ENCODE assay signal across 17 cellular contexts in genomic region chr1:194477908-194478307, GRCh38.
DNase-seq lines count a peak whose midpoint lies in the region; ATAC-seq lines count a peak whose summit lies in the region.
"Had no signal": no experiment of that assay in that cellular context is flagged by ENCODE, and none has a peak within 500 bp of the region (broad histone marks: within the 10 kb centered on the region; RNA-seq: fewer than 3 reads in every experiment).

No MANE protein-coding gene starts in this region.

- POLR2A ChIA-PET in CD8-positive, alpha-beta memory T cell (lab: Charles Lee) = no interaction called here
- POLR2A ChIA-PET in activated CD4-positive, alpha-beta T cell treated with anti-CD3 and anti-CD28 coated beads for 36 hours (lab: Charles Lee) = no interaction called here

- DNase-seq in NOMO-1 treated with DMSO at 0.1 percent for 48 hours (lab: John Stamatoyannopoulos, UW; ENCODE audit: unreplicated experiment) (peak; percentile 38), NOMO-1 treated with dmso at 0.1 percent for 144 hours (lab: John Stamatoyannopoulos, UW; ENCODE audit: unreplicated experiment) (no peak), naive B cell (peak; percentile 17), RPMI8226 (no peak)
- DNase-seq in CD8-positive, alpha-beta memory T cell = no peak
- DNase-seq in activated CD4-positive, alpha-beta T cell treated with anti-CD3 and anti-CD28 coated beads for 36 hours = no peak
- DNase-seq: activated CD8-positive, alpha-beta T cell treated with anti-CD3 and anti-CD28 coated beads, Interleukin-2, amount 10 ng/mL, durations not matched to agents 7 days and 5 days; activated naive CD8-positive, alpha-beta T cell treated with anti-CD3 and anti-CD28 coated beads, Interleukin-2, amount 10 ng/mL, durations not matched to agents 7 days and 5 days; NCI-H1048; NCI-H82; stimulated activated CD8-positive, alpha-beta memory T cell treated with anti-CD3 and anti-CD28 coated beads, Interleukin-4, amount 100 ng/mL, for 48 hours had no signal

- H3K27me3 Mint-ChIP-seq in naive B cell = no peaks in the 10 kb centered on the region
- H3K27me3 Mint-ChIP-seq in CD8-positive, alpha-beta memory T cell = no peaks in the 10 kb centered on the region
- H3K27me3 Mint-ChIP-seq in activated CD4-positive, alpha-beta T cell treated with anti-CD3 and anti-CD28 coated beads for 36 hours = no peaks in the 10 kb centered on the region
- H3K27me3 Mint-ChIP-seq: activated naive CD8-positive, alpha-beta T cell treated with anti-CD3 and anti-CD28 coated beads, Interleukin-2, amount 10 ng/mL, durations not matched to agents 7 days and 5 days had no signal

- H3K27ac ChIP-seq in CD8-positive, alpha-beta memory T cell (ENCODE audit: low read depth, low read length) = no peak overlapping the region
- H3K27ac ChIP-seq: 22Rv1, HL-60, skin epidermis had no signal

- H3K9me3 Mint-ChIP-seq in naive B cell = no peaks in the 10 kb centered on the region
- no peaks in the 10 kb centered on the region for H3K9me3 Mint-ChIP-seq in CD8-positive, alpha-beta memory T cell
- H3K9me3 Mint-ChIP-seq in activated CD4-positive, alpha-beta T cell treated with anti-CD3 and anti-CD28 coated beads for 36 hours (ENCODE audit: low read depth) = no peaks in the 10 kb centered on the region
- H3K9me3 Mint-ChIP-seq: activated naive CD8-positive, alpha-beta T cell treated with anti-CD3 and anti-CD28 coated beads, Interleukin-2, amount 10 ng/mL, durations not matched to agents 7 days and 5 days; nephron had no signal

- intact Hi-C loops in activated CD4-positive, alpha-beta T cell treated with anti-CD3 and anti-CD28 coated beads for 36 hours (cut with DNase I, micrococcal nuclease) = no loop called here

- H3K27ac Mint-ChIP-seq in naive B cell = no peak overlapping the region
- H3K27ac Mint-ChIP-seq in CD8-positive, alpha-beta memory T cell = no peak overlapping the region
- H3K27ac Mint-ChIP-seq in activated CD4-positive, alpha-beta T cell treated with anti-CD3 and anti-CD28 coated beads for 36 hours = no peak overlapping the region
- H3K27ac Mint-ChIP-seq: activated CD8-positive, alpha-beta T cell treated with anti-CD3 and anti-CD28 coated beads, Interleukin-2, amount 10 ng/mL, durations not matched to agents 7 days and 5 days; activated naive CD8-positive, alpha-beta T cell treated with anti-CD3 and anti-CD28 coated beads, Interleukin-2, amount 10 ng/mL, durations not matched to agents 7 days and 5 days; nephron had no signal

- no peaks in the 10 kb centered on the region for H3K27me3 ChIP-seq in CD8-positive, alpha-beta memory T cell (ENCODE audit: insufficient read depth, low read length, poor library complexity, severe bottlenecking)

- ATAC-seq in HG02798 (IDR thresholded peaks at IDR 0.05; ENCODE audit: poor library complexity, unreplicated experiment) (peak; percentile 60), HG03442 (IDR thresholded peaks at IDR 0.05; ENCODE audit: unreplicated experiment) (peak; percentile 89), naive B cell (ENCODE audit: low read depth in 2 of 2) (peak; percentile 55)
- ATAC-seq in activated CD4-positive, alpha-beta T cell treated with anti-CD3 and anti-CD28 coated beads for 36 hours = no peak
- ATAC-seq: activated CD8-positive, alpha-beta T cell treated with anti-CD3 and anti-CD28 coated beads, Interleukin-2, amount 10 ng/mL, durations not matched to agents 7 days and 5 days had no signal

- peaks cover 0 to 20% (median 0%) of the 10 kb centered on the region in 3 donors for H3K4me1 Mint-ChIP-seq in naive B cell
- H3K4me1 Mint-ChIP-seq in CD8-positive, alpha-beta memory T cell = no peaks in the 10 kb centered on the region
- H3K4me1 Mint-ChIP-seq in activated CD4-positive, alpha-beta T cell treated with anti-CD3 and anti-CD28 coated beads for 36 hours = no peaks in the 10 kb centered on the region
- H3K4me1 Mint-ChIP-seq: activated naive CD8-positive, alpha-beta T cell treated with anti-CD3 and anti-CD28 coated beads, Interleukin-2, amount 10 ng/mL, durations not matched to agents 7 days and 5 days; nephron had no signal

- no peaks in the 10 kb centered on the region for H3K36me3 Mint-ChIP-seq in naive B cell
- no peaks in the 10 kb centered on the region for H3K36me3 Mint-ChIP-seq in CD8-positive, alpha-beta memory T cell
- no peaks in the 10 kb centered on the region for H3K36me3 Mint-ChIP-seq in activated CD4-positive, alpha-beta T cell treated with anti-CD3 and anti-CD28 coated beads for 36 hours (ENCODE audit: low read depth)
- H3K36me3 Mint-ChIP-seq: activated naive CD8-positive, alpha-beta T cell treated with anti-CD3 and anti-CD28 coated beads, Interleukin-2, amount 10 ng/mL, durations not matched to agents 7 days and 5 days had no signal

- H3K4me3 Mint-ChIP-seq in naive B cell = no peak overlapping the region
- H3K4me3 Mint-ChIP-seq in CD8-positive, alpha-beta memory T cell = no peak overlapping the region
- no peak overlapping the region for H3K4me3 Mint-ChIP-seq in activated CD4-positive, alpha-beta T cell treated with anti-CD3 and anti-CD28 coated beads for 36 hours
- H3K4me3 Mint-ChIP-seq: activated CD8-positive, alpha-beta T cell treated with anti-CD3 and anti-CD28 coated beads, Interleukin-2, amount 10 ng/mL, durations not matched to agents 7 days and 5 days; activated naive CD8-positive, alpha-beta T cell treated with anti-CD3 and anti-CD28 coated beads, Interleukin-2, amount 10 ng/mL, durations not matched to agents 7 days and 5 days; nephron had no signal

- H3K36me3 ChIP-seq in CD8-positive, alpha-beta memory T cell (ENCODE audit: insufficient read depth, low read length) = no peaks in the 10 kb centered on the region

- H3K4me3 ChIP-seq in CD8-positive, alpha-beta memory T cell (ENCODE audit: low read length) = no peak overlapping the region
- H3K4me3 ChIP-seq: skin epidermis had no signal

- CTCF ChIA-PET in CD8-positive, alpha-beta memory T cell (lab: Charles Lee) = no interaction called here
- CTCF ChIA-PET in activated CD4-positive, alpha-beta T cell treated with anti-CD3 and anti-CD28 coated beads for 36 hours (lab: Charles Lee) = no interaction called here

- no peaks in the 10 kb centered on the region for H3K9me3 ChIP-seq in CD8-positive, alpha-beta memory T cell (ENCODE audit: low read length)

- no peaks in the 10 kb centered on the region for H3K4me1 ChIP-seq in CD8-positive, alpha-beta memory T cell (ENCODE audit: insufficient read depth, low read length)

Comparison
In these comparisons a context has a peak if more than half of its experiments do, and no peak if none do; other contexts are left out.
1. DNase-seq: peak in NOMO-1 treated with DMSO at 0.1 percent for 48 hours (single experiment) and naive B cell (single experiment); none in NOMO-1 treated with dmso at 0.1 percent for 144 hours (single experiment), RPMI8226 (single experiment), CD8-positive, alpha-beta memory T cell (0 of 5) and activated CD4-positive, alpha-beta T cell treated with anti-CD3 and anti-CD28 coated beads for 36 hours (single experiment).